ENCODE assay signal across 18 cellular contexts in genomic region chr9:136232964-136233363, GRCh38. TPM values are rescaled to one million over a fixed set of nuclear protein-coding genes. Genes with fewer than 3 reads are reported as not detected.
DNase-seq lines count a peak whose midpoint lies in the region; ATAC-seq and TF ChIP-seq lines count a peak whose summit lies in the region.
"Had no signal": no experiment of that assay in that cellular context is flagged by ENCODE, and none has a peak within 500 bp of the region (broad histone marks: within the 10 kb centered on the region; RNA-seq: fewer than 3 reads in every experiment).

No MANE protein-coding gene starts in this region.

- H3K27ac ChIP-seq in VCaP (peak overlapping the region; percentile 10; the same call in 1 of the 2 replicates), upper lobe of left lung (no peak overlapping the region)
- H3K27ac ChIP-seq: dorsolateral prefrontal cortex, gastrocnemius medialis, thoracic aorta had no signal

- TF ChIP-seq EP300 in upper lobe of left lung (IDR thresholded peaks at IDR 0.05) = no peak

- 73 to 78% methylated on average over 10 of the region's 10 CpGs for WGBS in upper lobe of left lung, 2 donors

- no peaks in the 10 kb centered on the region for H3K9me3 ChIP-seq in upper lobe of left lung
- H3K9me3 ChIP-seq: gastrocnemius medialis, thoracic aorta had no signal

- peak overlapping the region in 1 of 2 donors; percentile 37 for H3K4me3 Mint-ChIP-seq in stimulated activated naive CD8-positive, alpha-beta T cell treated with anti-CD3 and anti-CD28 coated beads, Interleukin-15, amount 100 ng/mL, for 72 hours
- H3K4me3 Mint-ChIP-seq: neural crest cell had no signal

- TF ChIP-seq POLR2A in upper lobe of left lung (IDR thresholded peaks at IDR 0.05) = no peak

- peaks cover 70% of the 10 kb centered on the region for H3K4me1 Mint-ChIP-seq in stimulated activated naive CD8-positive, alpha-beta T cell treated with anti-CD3 and anti-CD28 coated beads, Interleukin-15, amount 100 ng/mL, for 72 hours

- H3K4me3 ChIP-seq in fibroblast of villous mesenchyme (ENCODE audit: low read depth, low read length) = no peak overlapping the region
- H3K4me3 ChIP-seq in upper lobe of left lung = no peak overlapping the region
- H3K4me3 ChIP-seq: dorsolateral prefrontal cortex, gastrocnemius medialis, thoracic aorta had no signal

- DNase-seq in NCI-H1417 (lab: John Stamatoyannopoulos, UW) (peak in 2 of 3 experiments; percentile 9 to 52), NCI-H1417 treated with DMSO at 0.1 percent for 48 hours (lab: John Stamatoyannopoulos, UW) (no peak), DMS153 treated with DMSO at 0.1 percent for 48 hours (lab: John Stamatoyannopoulos, UW; ENCODE audit: unreplicated experiment) (peak; percentile 27), fibroblast of villous mesenchyme (ENCODE audit: low read depth) (peak; percentile 19), upper lobe of left lung (no peak), NCI-H2081 treated with DMSO at 0.1 percent for 48 hours (lab: John Stamatoyannopoulos, UW) (no peak)
- no peak for DNase-seq in stimulated activated naive CD8-positive, alpha-beta T cell treated with anti-CD3 and anti-CD28 coated beads, Interleukin-15, amount 100 ng/mL, for 72 hours
- DNase-seq: dorsolateral prefrontal cortex, gastrocnemius medialis, NCI-H1436 treated with DMSO at 0.1 percent for 48 hours, NCI-H345, SHP77 had no signal

- H3K4me1 ChIP-seq in upper lobe of left lung = peaks cover 0 to 11% (median 1%) of the 10 kb centered on the region in 4 donors
- H3K4me1 ChIP-seq: gastrocnemius medialis had no signal

- H3K36me3 ChIP-seq in upper lobe of left lung = peaks cover 0 to 27% (median 10%) of the 10 kb centered on the region in 4 donors
- H3K36me3 ChIP-seq: thoracic aorta had no signal

- no peaks in the 10 kb centered on the region for H3K9me3 Mint-ChIP-seq in stimulated activated naive CD8-positive, alpha-beta T cell treated with anti-CD3 and anti-CD28 coated beads, Interleukin-15, amount 100 ng/mL, for 72 hours
- H3K9me3 Mint-ChIP-seq: neural crest cell had no signal

- H3K27me3 Mint-ChIP-seq in stimulated activated naive CD8-positive, alpha-beta T cell treated with anti-CD3 and anti-CD28 coated beads, Interleukin-15, amount 100 ng/mL, for 72 hours = no peaks in the 10 kb centered on the region

- H3K27ac Mint-ChIP-seq in stimulated activated naive CD8-positive, alpha-beta T cell treated with anti-CD3 and anti-CD28 coated beads, Interleukin-15, amount 100 ng/mL, for 72 hours = peak overlapping the region in 1 of 2 donors; percentile 90

- TF ChIP-seq CTCF in VCaP (conservative IDR thresholded peaks at IDR 0.05) (no peak), fibroblast of villous mesenchyme (IDR thresholded peaks at IDR 0.05; ENCODE audit: insufficient read depth, low read depth, low read length) (no peak), upper lobe of left lung (IDR thresholded peaks at IDR 0.05) (no peak)

- ATAC-seq in upper lobe of left lung (ENCODE audit: low FRiP score in 2 of 2) = no peak
- ATAC-seq in stimulated activated naive CD8-positive, alpha-beta T cell treated with anti-CD3 and anti-CD28 coated beads, Interleukin-15, amount 100 ng/mL, for 72 hours = no peak
- ATAC-seq: gastrocnemius medialis had no signal

- no peaks in the 10 kb centered on the region for H3K27me3 ChIP-seq in upper lobe of left lung
- H3K27me3 ChIP-seq: dorsolateral prefrontal cortex, gastrocnemius medialis had no signal

RNA-seq across cellular contexts. Expression of gene QSOX2, which starts 12.6 kb away (rescaled TPM):
- total RNA-seq in fibroblast of villous mesenchyme (11.3 and 15.1 TPM in 2 replicates), upper lobe of left lung (10 to 100 TPM in 3 of 6 donors, 1 to 10 TPM in 3; 6.9 to 14.8 (median 10.1) TPM)

RNA-seq across cellular contexts. Expression of gene LHX3, which starts 28.0 kb away (rescaled TPM):
- total RNA-seq in fibroblast of villous mesenchyme = not detected in 2 replicates
- total RNA-seq in upper lobe of left lung = under 1 TPM in 1 of 6 donors, not detected in 5; 0.20 TPM
- total RNA-seq: cardiac septum, epithelial cell of proximal tubule, gastrocnemius medialis, HT1080, thoracic aorta had no signal

Comparison
In these comparisons a context has a peak if more than half of its experiments do, and no peak if none do; other contexts are left out.
1. DNase-seq: peak in NCI-H1417 (2 of 3), DMS153 treated with DMSO at 0.1 percent for 48 hours (single experiment) and fibroblast of villous mesenchyme (single experiment); none in NCI-H1417 treated with DMSO at 0.1 percent for 48 hours (single experiment), upper lobe of left lung (0 of 2), NCI-H2081 treated with DMSO at 0.1 percent for 48 hours (single experiment) and stimulated activated naive CD8-positive, alpha-beta T cell treated with anti-CD3 and anti-CD28 coated beads, Interleukin-15, amount 100 ng/mL, for 72 hours (0 of 2).